Comparison of ENCODE assay signal across 30 cellular contexts in genomic region chr11:120329556-120329955, GRCh38. TPM values are rescaled to one million over a fixed set of nuclear protein-coding genes. Genes with fewer than 3 reads are reported as not detected.
"Had no signal": no experiment of that assay in that cellular context is flagged by ENCODE, and none has a peak within 500 bp of the region (broad histone marks: within the 10 kb centered on the region; RNA-seq: fewer than 3 reads in every experiment).

No MANE protein-coding gene starts in this region.

- ATAC-seq: activated CD4-positive, CD25-positive, alpha-beta regulatory T cell treated with anti-CD3 and anti-CD28 coated beads, Interleukin-2, amount 50 U/mL, for 24 hours; esophagus mucosa; heart left ventricle; left lobe of liver; sciatic nerve; stimulated activated memory B cell treated with anti-CD40 and anti-IgM and Interleukin-4, amounts not matched to agents 10 μg/mL and 1 μg/mL and 100 μg/mL, for 72 hours; stimulated activated naive CD8-positive, alpha-beta T cell treated with anti-CD3 and anti-CD28 coated beads, Interleukin-15, amount 100 ng/mL, for 72 hours had no signal

- H3K4me3 ChIP-seq: heart left ventricle, ovary, skin epidermis, upper lobe of left lung, vagina had no signal

- DNase-seq: activated CD4-positive, alpha-beta T cell treated with anti-CD3 and anti-CD28 coated beads for 48 hours; activated CD4-positive, alpha-beta T cell treated with anti-CD3 and anti-CD28 coated beads, Interleukin-2, amount 50 U/mL, for 48 hours; activated CD8-positive, alpha-beta memory T cell treated with anti-CD3 and anti-CD28 coated beads for 24 hours; activated effector memory CD4-positive, alpha-beta T cell treated with Interleukin-2 at 50 U/mL for 16 hours; activated naive CD4-positive, alpha-beta T cell treated with Interleukin-2 at 50 U/mL for 16 hours; anterior cingulate cortex; cortex of kidney; foreskin fibroblast; heart left ventricle; hypothalamus; immature natural killer cell; naive B cell; nephron progenitor cell; ovary; retina; stimulated activated CD4-positive, alpha-beta T cell treated with anti-CD3 and anti-CD28 coated beads, Interleukin-12 subunit alpha, Interleukin-12 subunit beta, amount 100 ng/mL, for 4 hours; stimulated activated CD4-positive, alpha-beta T cell treated with anti-CD3 and anti-CD28 coated beads, Interleukin-4, amount 100 ng/mL, for 4 hours; stimulated activated CD8-positive, alpha-beta memory T cell treated with anti-CD3 and anti-CD28 coated beads, Interleukin-4, amount 100 ng/mL, for 48 hours; stimulated activated naive CD8-positive, alpha-beta T cell treated with anti-CD3 and anti-CD28 coated beads, Interleukin-15, amount 100 ng/mL, for 72 hours; substantia nigra; upper lobe of left lung had no signal

- H3K27me3 ChIP-seq: ovary, upper lobe of left lung, vagina had no signal

- H3K9me3 ChIP-seq: heart left ventricle, neutrophil, ovary, upper lobe of left lung, vagina had no signal

- H3K27ac ChIP-seq: heart left ventricle, neutrophil, ovary, skin epidermis, upper lobe of left lung, vagina, VCaP had no signal

- H3K36me3 ChIP-seq: neutrophil, ovary had no signal

RNA-seq across cellular contexts. Expression of gene TLCD5, which starts 4.5 kb away (rescaled TPM):
- polyA plus RNA-seq: immature natural killer cell had no signal
